ENCODE assay signal across 1 cellular context in genomic region chr20:49288784-49289696, GRCh38.
A peak's percentile ranks its signal among the peaks of the same experiment; 100 is the strongest.
TF ChIP-seq lines count a peak whose summit lies in the region.

No MANE protein-coding gene starts in this region.

TF ChIP-seq in A549, 52 proteins besides CTCF, POLR2A, EP300 and RAD21 (continued from another document):
- TF ChIP-seq MAFK (IDR thresholded peaks at IDR 0.05; ENCODE audit: partially characterized antibody) (no peak), JUN (IDR thresholded peaks at IDR 0.05) (peak in 1 of 2 experiments; percentile 59; a peak in 3 of 5 replicates), TP53 (CRISPR knock-in tag; IDR thresholded peaks at IDR 0.05) (peak; percentile 81; the same call in 1 of the 2 replicates), RFX5 (IDR thresholded peaks at IDR 0.05) (no peak), HES2 (IDR thresholded peaks at IDR 0.05) (no peak), PHF8 (IDR thresholded peaks at IDR 0.05; ENCODE audit: borderline replicate concordance, low read depth) (no peak), CEBPB (IDR thresholded peaks at IDR 0.05) (no peak), KDM1A (IDR thresholded peaks at IDR 0.05; ENCODE audit: low read depth) (no peak), HEYL (CRISPR knock-in tag; IDR thresholded peaks at IDR 0.05) (no peak), ZFP36 (IDR thresholded peaks at IDR 0.05; ENCODE audit: borderline replicate concordance, partially characterized antibody) (no peak), SMC3 (IDR thresholded peaks at IDR 0.05) (no peak), SREBF2 (IDR thresholded peaks at IDR 0.05) (no peak), RNF2 (IDR thresholded peaks at IDR 0.05; ENCODE audit: borderline replicate concordance, low read depth) (no peak), JUNB (IDR thresholded peaks at IDR 0.05) (no peak), FOSL2 (IDR thresholded peaks at IDR 0.05) (no peak), FOSL2 (CRISPR knock-in tag; IDR thresholded peaks at IDR 0.05) (no peak), CHD2 (IDR thresholded peaks at IDR 0.05; ENCODE audit: low read length, partially characterized antibody) (no peak), FOXS1 (CRISPR knock-in tag; IDR thresholded peaks at IDR 0.05) (no peak), BHLHE40 (IDR thresholded peaks at IDR 0.05; ENCODE audit: low read depth, low read length) (no peak), POLR2AphosphoS2 (conservative IDR thresholded peaks at IDR 0.05; ENCODE audit: low read length) (peak; percentile 100), EHF (CRISPR knock-in tag; IDR thresholded peaks at IDR 0.05) (no peak), NFE2L2 (conservative IDR thresholded peaks at IDR 0.05; ENCODE audit: low read length) (0 out of 2 replicates have a peak, but pooled peaks have one; percentile 0), HOXB13 (CRISPR knock-in tag; IDR thresholded peaks at IDR 0.05; ENCODE audit: low read depth) (0 out of 2 replicates have a peak, but pooled peaks have one; percentile 29), ZNF302 (CRISPR knock-in tag; IDR thresholded peaks at IDR 0.05) (no peak), TFCP2L1 (CRISPR knock-in tag; IDR thresholded peaks at IDR 0.05) (peak; percentile 97), USF2 (IDR thresholded peaks at IDR 0.05) (no peak), NR3C1 (IDR thresholded peaks at IDR 0.05) (no peak), PBX3 (IDR thresholded peaks at IDR 0.05) (no peak), MYC (IDR thresholded peaks at IDR 0.05; ENCODE audit: borderline replicate concordance, low read length) (no peak), HOXB5 (CRISPR knock-in tag; IDR thresholded peaks at IDR 0.05) (no peak), GATA3 (IDR thresholded peaks at IDR 0.05; ENCODE audit: borderline replicate concordance) (no peak), KDM5A (IDR thresholded peaks at IDR 0.05) (no peak), HDAC2 (IDR thresholded peaks at IDR 0.05) (no peak), ZSCAN20 (CRISPR knock-in tag; IDR thresholded peaks at IDR 0.05) (no peak), ESRRA (IDR thresholded peaks at IDR 0.05; ENCODE audit: borderline replicate concordance, low read length) (no peak), ELK1 (IDR thresholded peaks at IDR 0.05; ENCODE audit: low read depth, low read length) (no peak), CBX2 (IDR thresholded peaks at IDR 0.05; ENCODE audit: borderline replicate concordance, low read depth) (no peak), CBX8 (IDR thresholded peaks at IDR 0.05) (no peak), MAZ (IDR thresholded peaks at IDR 0.05; ENCODE audit: borderline replicate concordance, low read depth, low read length) (no peak), FOSB (CRISPR knock-in tag; IDR thresholded peaks at IDR 0.05) (peak; percentile 98), BCL3 (IDR thresholded peaks at IDR 0.05) (no peak), NPAS2 (CRISPR knock-in tag; IDR thresholded peaks at IDR 0.05; ENCODE audit: borderline replicate concordance) (no peak), EHMT2 (IDR thresholded peaks at IDR 0.05; ENCODE audit: low read depth) (no peak), RCOR1 (IDR thresholded peaks at IDR 0.05; ENCODE audit: low read depth, low read length) (no peak)
- TF ChIP-seq, protein P1, sequence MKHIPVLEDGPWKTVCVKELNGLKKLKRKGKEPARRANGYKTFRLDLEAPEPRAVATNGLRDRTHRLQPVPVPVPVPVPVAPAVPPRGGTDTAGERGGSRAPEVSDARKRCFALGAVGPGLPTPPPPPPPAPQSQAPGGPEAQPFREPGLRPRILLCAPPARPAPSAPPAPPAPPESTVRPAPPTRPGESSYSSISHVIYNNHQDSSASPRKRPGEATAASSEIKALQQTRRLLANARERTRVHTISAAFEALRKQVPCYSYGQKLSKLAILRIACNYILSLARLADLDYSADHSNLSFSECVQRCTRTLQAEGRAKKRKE (CRISPR knock-in tag; IDR thresholded peaks at IDR 0.05; ENCODE audit: low read depth) = peak; percentile 44
- TF ChIP-seq, protein P2, sequence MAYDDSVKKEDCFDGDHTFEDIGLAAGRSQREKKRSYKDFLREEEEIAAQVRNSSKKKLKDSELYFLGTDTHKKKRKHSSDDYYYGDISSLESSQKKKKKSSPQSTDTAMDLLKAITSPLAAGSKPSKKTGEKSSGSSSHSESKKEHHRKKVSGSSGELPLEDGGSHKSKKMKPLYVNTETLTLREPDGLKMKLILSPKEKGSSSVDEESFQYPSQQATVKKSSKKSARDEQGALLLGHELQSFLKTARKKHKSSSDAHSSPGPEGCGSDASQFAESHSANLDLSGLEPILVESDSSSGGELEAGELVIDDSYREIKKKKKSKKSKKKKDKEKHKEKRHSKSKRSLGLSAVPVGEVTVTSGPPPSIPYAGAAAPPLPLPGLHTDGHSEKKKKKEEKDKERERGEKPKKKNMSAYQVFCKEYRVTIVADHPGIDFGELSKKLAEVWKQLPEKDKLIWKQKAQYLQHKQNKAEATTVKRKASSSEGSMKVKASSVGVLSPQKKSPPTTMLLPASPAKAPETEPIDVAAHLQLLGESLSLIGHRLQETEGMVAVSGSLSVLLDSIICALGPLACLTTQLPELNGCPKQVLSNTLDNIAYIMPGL (CRISPR knock-in tag; IDR thresholded peaks at IDR 0.05; ENCODE audit: borderline replicate concordance) = 0 out of 2 replicates have a peak, but pooled peaks have one; percentile 36
- TF ChIP-seq, protein P3, sequence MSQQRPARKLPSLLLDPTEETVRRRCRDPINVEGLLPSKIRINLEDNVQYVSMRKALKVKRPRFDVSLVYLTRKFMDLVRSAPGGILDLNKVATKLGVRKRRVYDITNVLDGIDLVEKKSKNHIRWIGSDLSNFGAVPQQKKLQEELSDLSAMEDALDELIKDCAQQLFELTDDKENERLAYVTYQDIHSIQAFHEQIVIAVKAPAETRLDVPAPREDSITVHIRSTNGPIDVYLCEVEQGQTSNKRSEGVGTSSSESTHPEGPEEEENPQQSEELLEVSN (IDR thresholded peaks at IDR 0.05; ENCODE audit: borderline replicate concordance, low read depth) = no peak
